15 cellular contexts compared by ENCODE assay signal in the genomic region with DNA sequence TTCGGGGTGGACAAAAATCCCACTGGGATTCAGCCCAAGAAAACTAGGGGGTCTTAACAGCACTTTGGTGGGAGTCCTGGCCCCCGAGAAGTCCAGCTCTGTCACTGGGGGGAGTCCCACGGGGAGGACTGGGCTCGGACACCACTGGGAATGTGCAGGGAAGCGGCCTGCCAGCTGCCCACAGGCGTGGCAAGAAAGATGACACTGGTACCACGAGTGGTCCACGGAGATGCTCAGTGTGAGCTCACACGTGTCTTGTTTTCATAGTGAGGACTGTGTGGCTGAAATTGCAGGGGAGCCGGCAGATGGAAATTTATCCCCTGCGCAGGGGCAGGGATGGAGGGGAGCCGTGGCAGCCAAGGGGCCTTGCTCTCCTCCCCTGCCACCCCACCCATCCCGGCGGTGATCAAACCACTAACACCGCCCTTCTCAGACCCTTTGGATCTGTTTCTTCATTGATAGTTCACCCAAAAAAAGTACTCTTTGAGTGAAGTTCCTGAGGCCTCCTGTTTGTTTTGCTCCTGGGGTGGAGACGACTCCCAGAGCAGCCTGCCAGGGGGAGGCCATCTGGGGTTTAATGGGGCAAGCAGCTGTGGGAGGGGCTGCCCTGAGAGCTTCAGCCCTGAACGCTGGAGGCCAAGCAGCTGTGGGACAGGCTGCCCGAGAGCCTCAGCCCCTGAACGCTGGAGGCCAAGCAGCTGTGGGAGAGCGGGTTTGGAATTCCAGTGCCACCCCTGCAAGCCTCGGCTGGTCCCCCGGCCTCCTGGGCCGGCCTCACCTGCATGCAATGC.
DNase-seq lines count a peak whose midpoint lies in the region; ATAC-seq, FAIRE-seq and TF ChIP-seq lines count a peak whose summit lies in the region.
"Had no signal": no experiment of that assay in that cellular context is flagged by ENCODE, and none has a peak within 500 bp of the region (broad histone marks: within the 10 kb centered on the region; RNA-seq: fewer than 3 reads in every experiment).

No MANE protein-coding gene starts in this region.

- RAD21 ChIA-PET in GM12878 (lab: Charles Lee; ENCODE audit: unreplicated experiment), result no interaction called here

- no peak for TF ChIP-seq RAD21 in GM12878 (IDR thresholded peaks at IDR 0.05; ENCODE audit: insufficient read depth, low read depth, low read length)

- TF ChIP-seq CTCF in HEK293 (tag by site-specific recombination; IDR thresholded peaks at IDR 0.05), result no peak
- TF ChIP-seq CTCF in GM12878 (IDR thresholded peaks at IDR 0.05 in 2 of 3, conservative IDR thresholded peaks at IDR 0.05 in 1 of 3; ENCODE audit: control insufficient read depth in 2 of 3, extremely low read depth in 1 of 3, insufficient read depth in 1 of 3, low read depth in 3 of 3, low read length in 3 of 3), result no peak
- no peak for TF ChIP-seq CTCF in hepatocyte (IDR thresholded peaks at IDR 0.05; ENCODE audit: poor library complexity)
- TF ChIP-seq CTCF in ovary (IDR thresholded peaks at IDR 0.05), result no peak
- no peak for TF ChIP-seq CTCF in A673 (conservative IDR thresholded peaks at IDR 0.05; ENCODE audit: low read depth, low read length)

- peak overlapping the region in 2 of 8 donors; percentile 41 to 89 for H3K27ac Mint-ChIP-seq in CD8-positive, alpha-beta memory T cell
- H3K27ac Mint-ChIP-seq: effector memory CD8-positive, alpha-beta T cell; T-helper 1 cell treated with Interleukin-12 subunit alpha and Interleukin-12 subunit beta and Interleukin-4 antibody, amounts not matched to agents 30 μg/mL and 1 μg/mL, for 36 hours had no signal

- CTCF ChIA-PET in HEK293 (lab: Yijun Ruan, JAX), result no interaction called here
- CTCF ChIA-PET in GM12878 (lab: Yijun Ruan, JAX), result interaction anchor here (1.0 kb wide), 1 partner anchor 208 kb away, joined by 3 read pairs; no protein-coding TSS in a partner anchor
- CTCF ChIA-PET in A673 (lab: Charles Lee), result no interaction called here
- CTCF ChIA-PET in CD8-positive, alpha-beta memory T cell (lab: Charles Lee), result no interaction called here

- no peak for FAIRE-seq in GM12878 (lab: Jason Lieb, UNC)

- H4K20me1 ChIP-seq in GM12878 (ENCODE audit: control insufficient read depth, insufficient read depth) (0 out of 2 replicates have a peak, but pooled peaks cover 2% of the 10 kb centered on the region), hepatocyte (ENCODE audit: insufficient read depth, poor library complexity, severe bottlenecking) (no peaks in the 10 kb centered on the region)

- TF ChIP-seq EP300 in GM12878 (IDR thresholded peaks at IDR 0.05; ENCODE audit: borderline replicate concordance in 1 of 2, control insufficient read depth in 1 of 2, low read depth in 2 of 2, low read length in 2 of 2) (no peak), ovary (IDR thresholded peaks at IDR 0.05) (no peak)

- DNase-seq in GM12878 (ENCODE audit: low read depth, low spot score) (no peak), hepatocyte (ENCODE audit: low spot score) (peak; percentile 4), ovary (peak; percentile 45 to 73 (median 47)), A673 (ENCODE audit: low spot score) (no peak)
- no peak for DNase-seq in stimulated activated naive CD8-positive, alpha-beta T cell treated with anti-CD3 and anti-CD28 coated beads, Interleukin-15, Interleukin-2, amounts not matched to agents 100 U/mL and 50 U/mL, for 24 hours
- no peak for DNase-seq in CD8-positive, alpha-beta memory T cell
- DNase-seq: activated effector memory CD4-positive, alpha-beta T cell treated with anti-CD3 and anti-CD28 coated beads, Interleukin-2, amount 50 U/mL, for 16 hours; caudate nucleus; effector memory CD8-positive, alpha-beta T cell; MG63; NCI-H1694 had no signal

- ATAC-seq in GM12878 (no peak), GM18873 (IDR thresholded peaks at IDR 0.05; ENCODE audit: low FRiP score, unreplicated experiment) (no peak)
- no peak for ATAC-seq in stimulated activated naive CD8-positive, alpha-beta T cell treated with anti-CD3 and anti-CD28 coated beads, Interleukin-15, Interleukin-2, amounts not matched to agents 100 U/mL and 50 U/mL, for 24 hours
- ATAC-seq: effector memory CD8-positive, alpha-beta T cell; left lung had no signal

- in situ Hi-C loops in GM12878 (cut with MboI), result no loop called here

- H3K36me3 ChIP-seq in HEK293 (ENCODE audit: control insufficient read depth in 2 of 2, insufficient read depth in 1 of 2, low read length in 2 of 2) (no peaks in the 10 kb centered on the region; a peak in 1 of 3 replicates), GM12878 (ENCODE audit: control insufficient read depth in 2 of 2, insufficient read depth in 2 of 2, low read length in 1 of 2) (peaks cover 23 to 44% of the 10 kb centered on the region in 2 experiments), hepatocyte (replicated peaks; ENCODE audit: insufficient read depth, low read depth) (no peaks in the 10 kb centered on the region), ovary (no peaks in the 10 kb centered on the region), A673 (ENCODE audit: insufficient read depth, low read length, poor library complexity, severe bottlenecking) (no peaks in the 10 kb centered on the region)
- H3K36me3 ChIP-seq in CD8-positive, alpha-beta memory T cell (ENCODE audit: insufficient read depth, low read length), result no peaks in the 10 kb centered on the region

- no peak overlapping the region for H3K27ac ChIP-seq in HEK293 (ENCODE audit: extremely low read depth, low read depth, low read length)
- no peak overlapping the region for H3K27ac ChIP-seq in GM12878 (ENCODE audit: control insufficient read depth, insufficient read depth)
- H3K27ac ChIP-seq in hepatocyte, result no peak overlapping the region
- H3K27ac ChIP-seq in ovary, result no peak overlapping the region
- H3K27ac ChIP-seq in A673 (ENCODE audit: low read depth, low read length, poor library complexity, severe bottlenecking), result no peak overlapping the region
- H3K27ac ChIP-seq in CD8-positive, alpha-beta memory T cell (ENCODE audit: low read depth, low read length), result no peak overlapping the region
- H3K27ac ChIP-seq: left lung had no signal

- no peak overlapping the region for H3K4me2 ChIP-seq in GM12878 (ENCODE audit: control insufficient read depth, insufficient read depth)
- H3K4me2 ChIP-seq in hepatocyte, result no peak overlapping the region

- H3K36me3 Mint-ChIP-seq in CD8-positive, alpha-beta memory T cell, result no peaks in the 10 kb centered on the region

- POLR2A ChIA-PET in HEK293 (lab: Yijun Ruan, JAX) (no interaction called here), GM12878 (lab: Charles Lee) (no interaction called here), A673 (lab: Charles Lee; ENCODE audit: low non-redundant PET) (no interaction called here)
- POLR2A ChIA-PET in CD8-positive, alpha-beta memory T cell (lab: Charles Lee), result no interaction called here

- intact Hi-C loops in GM12878 (cut with micrococcal nuclease; ENCODE audit: unreplicated experiment) (no loop called here), ovary (cut with DNase I) (no loop called here), A673 (cut with micrococcal nuclease; ENCODE audit: unreplicated experiment) (no loop called here)

- SMC1A ChIA-PET in GM12878 (lab: Charles Lee; ENCODE audit: uncharacterized antibody, unreplicated experiment), result no interaction called here

- H3K9me3 ChIP-seq in HEK293 (ENCODE audit: control insufficient read depth, insufficient read depth, low read depth, low read length), result no peaks in the 10 kb centered on the region
- no peaks in the 10 kb centered on the region for H3K9me3 ChIP-seq in GM12878 (replicated peaks; ENCODE audit: control insufficient read depth, insufficient read depth, low read length)
- H3K9me3 ChIP-seq in hepatocyte (ENCODE audit: low read depth), result no peaks in the 10 kb centered on the region
- no peaks in the 10 kb centered on the region for H3K9me3 ChIP-seq in ovary
- H3K9me3 ChIP-seq in A673 (ENCODE audit: low read depth, low read length, poor library complexity, severe bottlenecking), result no peaks in the 10 kb centered on the region
- no peaks in the 10 kb centered on the region for H3K9me3 ChIP-seq in CD8-positive, alpha-beta memory T cell (ENCODE audit: low read length)
- H3K9me3 ChIP-seq: left lung, MG63 had no signal

- no peak overlapping the region for H3K4me3 Mint-ChIP-seq in CD8-positive, alpha-beta memory T cell
- H3K4me3 Mint-ChIP-seq: effector memory CD8-positive, alpha-beta T cell; T-helper 1 cell treated with Interleukin-12 subunit alpha and Interleukin-12 subunit beta and Interleukin-4 antibody, amounts not matched to agents 30 μg/mL and 1 μg/mL, for 36 hours had no signal

- H3K4me1 ChIP-seq in HEK293 (ENCODE audit: control insufficient read depth, insufficient read depth, low read length), result no peaks in the 10 kb centered on the region
- H3K4me1 ChIP-seq in GM12878 (ENCODE audit: control insufficient read depth, insufficient read depth, low read length), result no peaks in the 10 kb centered on the region
- peaks cover 3% of the 10 kb centered on the region for H3K4me1 ChIP-seq in hepatocyte (ENCODE audit: insufficient read depth)
- peaks cover 17% of the 10 kb centered on the region for H3K4me1 ChIP-seq in ovary (ENCODE audit: insufficient read depth)
- no peaks in the 10 kb centered on the region for H3K4me1 ChIP-seq in A673 (ENCODE audit: insufficient read depth, low read length, poor library complexity, severe bottlenecking)
- H3K4me1 ChIP-seq in CD8-positive, alpha-beta memory T cell (ENCODE audit: insufficient read depth, low read length), result no peaks in the 10 kb centered on the region
- H3K4me1 ChIP-seq: left lung had no signal

- no peak overlapping the region for H2AFZ ChIP-seq in GM12878 (ENCODE audit: control insufficient read depth, low read depth, low read length)
- no peak overlapping the region for H2AFZ ChIP-seq in hepatocyte

- no peak overlapping the region for H3K4me3 ChIP-seq in HEK293 (ENCODE audit: low read depth, low read length)
- no peak overlapping the region for H3K4me3 ChIP-seq in GM12878
- H3K4me3 ChIP-seq in hepatocyte, result no peak overlapping the region
- H3K4me3 ChIP-seq in ovary, result no peak overlapping the region
- H3K4me3 ChIP-seq in A673 (ENCODE audit: low read depth, low read length, poor library complexity, severe bottlenecking), result no peak overlapping the region
- H3K4me3 ChIP-seq in CD8-positive, alpha-beta memory T cell (ENCODE audit: low read length), result no peak overlapping the region
- H3K4me3 ChIP-seq: left lung, MG63 had no signal

- H3K9me3 Mint-ChIP-seq in CD8-positive, alpha-beta memory T cell, result no peaks in the 10 kb centered on the region
- H3K9me3 Mint-ChIP-seq: effector memory CD8-positive, alpha-beta T cell; T-helper 1 cell treated with Interleukin-12 subunit alpha and Interleukin-12 subunit beta and Interleukin-4 antibody, amounts not matched to agents 30 μg/mL and 1 μg/mL, for 36 hours had no signal

- H3K27me3 Mint-ChIP-seq in CD8-positive, alpha-beta memory T cell, result peaks cover 0 to 5% of the 10 kb centered on the region in 2 donors

- TF ChIP-seq POLR2A in GM12878 (IDR thresholded peaks at IDR 0.05; ENCODE audit: low read depth, low read length) (0 out of 2 replicates have a peak, but pooled peaks have one; percentile 12), ovary (IDR thresholded peaks at IDR 0.05) (no peak)

- H3K9ac ChIP-seq in GM12878 (ENCODE audit: control insufficient read depth, insufficient read depth, low read length), result no peak overlapping the region

- no peaks in the 10 kb centered on the region for H3K4me1 Mint-ChIP-seq in CD8-positive, alpha-beta memory T cell

- 90% methylated on average over 23 of the region's 23 CpGs for WGBS in GM12878 (ENCODE audit: insufficient coverage, insufficient replicate concordance, low lambda C conversion rate, missing lambda C conversion rate)
- 82% methylated on average over 23 of the region's 23 CpGs for WGBS in hepatocyte (ENCODE audit: low lambda C conversion rate, missing lambda C conversion rate)
- 53 to 69% (median 55%) methylated on average over 23 of the region's 23 CpGs for WGBS in ovary, 3 donors

- no peaks in the 10 kb centered on the region for H3K27me3 ChIP-seq in GM12878 (replicated peaks in 1 of 2; ENCODE audit: control insufficient read depth in 2 of 2, insufficient read depth in 2 of 2, low read length in 1 of 2)
- no peaks in the 10 kb centered on the region for H3K27me3 ChIP-seq in hepatocyte
- no peaks in the 10 kb centered on the region for H3K27me3 ChIP-seq in ovary
- H3K27me3 ChIP-seq in A673 (replicated peaks; ENCODE audit: insufficient read depth, low read depth, low read length, poor library complexity), result no peaks in the 10 kb centered on the region
- no peaks in the 10 kb centered on the region for H3K27me3 ChIP-seq in CD8-positive, alpha-beta memory T cell (ENCODE audit: insufficient read depth, low read length, poor library complexity, severe bottlenecking)
- H3K27me3 ChIP-seq: left lung, MG63 had no signal

- no peaks in the 10 kb centered on the region for H3K79me2 ChIP-seq in GM12878 (ENCODE audit: control insufficient read depth, insufficient read depth, low read length)
- H3K79me2 ChIP-seq in hepatocyte, result no peaks in the 10 kb centered on the region

- BruUV-seq in GM12878 (replicated peaks; lab: Mats Ljungman, UMichigan), result no TSS peak
- no TSS peak for BruUV-seq in A673 (replicated peaks; lab: Mats Ljungman, UMichigan)

- no peaks in the 10 kb centered on the region for H3K9me2 ChIP-seq in hepatocyte (replicated peaks; ENCODE audit: insufficient read depth)

Comparison
In these comparisons a context has a peak if more than half of its experiments do, and no peak if none do; other contexts are left out.
1. DNase-seq: peak in hepatocyte (single experiment) and ovary (5 of 5); none in GM12878 (single experiment), stimulated activated naive CD8-positive, alpha-beta T cell treated with anti-CD3 and anti-CD28 coated beads, Interleukin-15, Interleukin-2, amounts not matched to agents 100 U/mL and 50 U/mL, for 24 hours (single experiment), A673 (single experiment) and CD8-positive, alpha-beta memory T cell (0 of 5).